ENCODE assay signal across 9 cellular contexts in genomic region chr1:56644064-56644940, GRCh38. TPM values are rescaled to one million over a fixed set of nuclear protein-coding genes. Genes with fewer than 3 reads are reported as not detected.
A peak's percentile ranks its signal among the peaks of the same experiment; 100 is the strongest.
DNase-seq lines count a peak whose midpoint lies in the region; ATAC-seq and TF ChIP-seq lines count a peak whose summit lies in the region.
"Had no signal": no experiment of that assay in that cellular context is flagged by ENCODE, and none has a peak within 500 bp of the region (broad histone marks: within the 10 kb centered on the region; RNA-seq: fewer than 3 reads in every experiment).

No MANE protein-coding gene starts in this region.

- H3K27ac ChIP-seq in left ventricle myocardium inferior (replicated peaks) (peak overlapping the region; percentile 90), Karpas-422 (ENCODE audit: low read length) (no peak overlapping the region)

- no peak for DNase-seq in activated T-cell treated with anti-CD3 and anti-CD28 coated beads, Interleukin-2, amount 50 U/mL, for 4 hours
- DNase-seq in activated T-cell treated with anti-CD3 and anti-CD28 coated beads, Interleukin-2, amount 50 U/mL, for 1 hour: no peak
- no peak for DNase-seq in activated B cell treated with CpG ODN at 0.5 μM for 24 hours
- no peak for DNase-seq in left ventricle myocardium inferior
- DNase-seq in retinal pigment epithelial cell (ENCODE audit: low read depth): no peak
- DNase-seq in Karpas-422: no peak
- DNase-seq in NCI-H187 (lab: John Stamatoyannopoulos, UW): no peak

- peak overlapping the region; percentile 42 for H3K4me3 Mint-ChIP-seq in activated T-cell treated with anti-CD3 and anti-CD28 coated beads, Interleukin-2, amount 50 U/mL, for 4 hours
- H3K4me3 Mint-ChIP-seq in activated B cell treated with CpG ODN at 0.5 μM for 24 hours: peak overlapping the region; percentile 77

- H3K36me3 Mint-ChIP-seq in activated T-cell treated with anti-CD3 and anti-CD28 coated beads, Interleukin-2, amount 50 U/mL, for 4 hours (ENCODE audit: insufficient read depth): no peaks in the 10 kb centered on the region
- H3K36me3 Mint-ChIP-seq in activated B cell treated with CpG ODN at 0.5 μM for 24 hours (ENCODE audit: low read depth): no peaks in the 10 kb centered on the region

- H3K79me2 ChIP-seq in Karpas-422 (ENCODE audit: low read length): no peaks in the 10 kb centered on the region

- H3K4me1 ChIP-seq in left ventricle myocardium inferior: peaks cover 16% of the 10 kb centered on the region
- H3K4me1 ChIP-seq in Karpas-422 (ENCODE audit: low read length): no peaks in the 10 kb centered on the region

- H3K27ac Mint-ChIP-seq in activated B cell treated with CpG ODN at 0.5 μM for 24 hours: no peak overlapping the region
- H3K27ac Mint-ChIP-seq: activated naive CD4-positive, alpha-beta T cell treated with anti-CD3 and anti-CD28 coated beads, Interleukin-2, amount 50 U/mL, for 24 hours had no signal

- no peak for TF ChIP-seq CTCF in activated B cell treated with CpG ODN at 0.5 μM for 24 hours (IDR thresholded peaks at IDR 0.05)
- no peak for TF ChIP-seq CTCF in left ventricle myocardium inferior (IDR thresholded peaks at IDR 0.05; ENCODE audit: borderline replicate concordance)
- TF ChIP-seq CTCF in retinal pigment epithelial cell (conservative IDR thresholded peaks at IDR 0.05; ENCODE audit: low read depth, low read length): no peak

- H3K9me2 ChIP-seq in Karpas-422 (replicated peaks; ENCODE audit: insufficient read depth, low read length): no peaks in the 10 kb centered on the region

- POLR2A ChIA-PET in activated B cell treated with CpG ODN at 0.5 μM for 24 hours (lab: Charles Lee): interaction anchor here (0.5 kb wide), 1 partner anchor 55 kb away, joined by 3 read pairs; no protein-coding TSS in a partner anchor

- no peak overlapping the region for H3K9ac ChIP-seq in Karpas-422 (ENCODE audit: low read length)

- no peaks in the 10 kb centered on the region for H3K36me3 ChIP-seq in left ventricle myocardium inferior
- no peaks in the 10 kb centered on the region for H3K36me3 ChIP-seq in Karpas-422 (ENCODE audit: insufficient read depth, low read length)

- H3K4me1 Mint-ChIP-seq in activated T-cell treated with anti-CD3 and anti-CD28 coated beads, Interleukin-2, amount 50 U/mL, for 4 hours (ENCODE audit: low read depth): peaks cover 4% of the 10 kb centered on the region
- peaks cover 20% of the 10 kb centered on the region for H3K4me1 Mint-ChIP-seq in activated B cell treated with CpG ODN at 0.5 μM for 24 hours

- CTCF ChIA-PET in activated B cell treated with CpG ODN at 0.5 μM for 24 hours (lab: Charles Lee): no interaction called here

- H3K4me3 ChIP-seq in left ventricle myocardium inferior (peak overlapping the region; percentile 73), retinal pigment epithelial cell (ENCODE audit: low read length) (peak overlapping the region; percentile 70), Karpas-422 (ENCODE audit: low read length) (no peak overlapping the region)

- peaks cover 20% of the 10 kb centered on the region for H3K27me3 ChIP-seq in left ventricle myocardium inferior (ENCODE audit: low read depth)
- no peaks in the 10 kb centered on the region for H3K27me3 ChIP-seq in Karpas-422 (ENCODE audit: low read length)

- no peak for ATAC-seq in activated T-cell treated with anti-CD3 and anti-CD28 coated beads, Interleukin-2, amount 50 U/mL, for 4 hours
- ATAC-seq in activated B cell treated with CpG ODN at 0.5 μM for 24 hours (ENCODE audit: low read depth) (no peak), HG02970 (IDR thresholded peaks at IDR 0.05; ENCODE audit: low FRiP score, unreplicated experiment) (no peak)

- no peaks in the 10 kb centered on the region for H4K20me1 ChIP-seq in Karpas-422 (ENCODE audit: insufficient read depth, low read depth, low read length)

- H3K4me2 ChIP-seq in Karpas-422 (ENCODE audit: low read depth, low read length, poor library complexity, severe bottlenecking): no peak overlapping the region

- H3K27me3 Mint-ChIP-seq in activated T-cell treated with anti-CD3 and anti-CD28 coated beads, Interleukin-2, amount 50 U/mL, for 4 hours (ENCODE audit: low read depth): peaks cover 40% of the 10 kb centered on the region
- H3K27me3 Mint-ChIP-seq in activated B cell treated with CpG ODN at 0.5 μM for 24 hours: peaks cover 45% of the 10 kb centered on the region

- no peak overlapping the region for H2AFZ ChIP-seq in Karpas-422 (ENCODE audit: low read length)

- intact Hi-C loops in activated B cell treated with CpG ODN at 0.5 μM for 24 hours (cut with micrococcal nuclease): no loop called here
- intact Hi-C loops in left ventricle myocardium inferior (cut with micrococcal nuclease): no loop called here

- H3K9me3 ChIP-seq in left ventricle myocardium inferior (replicated peaks) (no peaks in the 10 kb centered on the region), Karpas-422 (ENCODE audit: low read length) (no peaks in the 10 kb centered on the region)

- H3K9me3 Mint-ChIP-seq in activated T-cell treated with anti-CD3 and anti-CD28 coated beads, Interleukin-2, amount 50 U/mL, for 4 hours: no peaks in the 10 kb centered on the region
- no peaks in the 10 kb centered on the region for H3K9me3 Mint-ChIP-seq in activated B cell treated with CpG ODN at 0.5 μM for 24 hours
- H3K9me3 Mint-ChIP-seq: activated naive CD4-positive, alpha-beta T cell treated with anti-CD3 and anti-CD28 coated beads, Interleukin-2, amount 50 U/mL, for 24 hours had no signal

RNA-seq across cellular contexts. Expression of gene PRKAA2, which starts 0.8 kb away (rescaled TPM):
- not detected for total RNA-seq in activated T-cell treated with anti-CD3 and anti-CD28 coated beads, Interleukin-2, amount 50 U/mL, for 4 hours
- total RNA-seq in activated B cell treated with CpG ODN at 0.5 μM for 24 hours (not detected in 2 replicates), left ventricle myocardium inferior (112 TPM)
- not detected in 2 replicates for total RNA-seq in Karpas-422 (2014; rRNA removed; shearing (Covaris generic); ENCODE audit: low replicate concordance)

Comparison
In these comparisons a context has a peak if more than half of its experiments do, and no peak if none do; other contexts are left out.
1. RNA of gene PRKAA2, which starts 0.8 kb away (total RNA-seq): 112 TPM in left ventricle myocardium inferior (single experiment); not detected in activated T-cell treated with anti-CD3 and anti-CD28 coated beads, Interleukin-2, amount 50 U/mL, for 4 hours, not detected in activated B cell treated with CpG ODN at 0.5 μM for 24 hours and not detected in Karpas-422; every median in the first group is over 100 times any median in the second.